ENCODE assay signal across 8 cellular contexts in genomic region chr2:85584354-85584856, GRCh38. TPM values are rescaled to one million over a fixed set of nuclear protein-coding genes. Genes with fewer than 3 reads are reported as not detected.
DNase-seq lines count a peak whose midpoint lies in the region; ATAC-seq and TF ChIP-seq lines count a peak whose summit lies in the region.

A gene with protein sequence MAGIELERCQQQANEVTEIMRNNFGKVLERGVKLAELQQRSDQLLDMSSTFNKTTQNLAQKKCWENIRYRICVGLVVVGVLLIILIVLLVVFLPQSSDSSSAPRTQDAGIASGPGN (plus strand): TSS chr2:85584431. CDS start chr2:85584491, 60 bp downstream.

- POLR2A ChIA-PET in PC-3 (lab: Charles Lee; ENCODE audit: unreplicated experiment), result interaction anchor here (0.6 kb wide), 1 partner anchor 85 kb away, joined by 3 read pairs; no protein-coding TSS in a partner anchor

- peaks cover 4% of the 10 kb centered on the region; the same call in 1 of the 2 replicates for H3K79me2 ChIP-seq in PC-3 (ENCODE audit: low read length)

- peak within 1 kb of the TSS; percentile 42 for H3K27ac ChIP-seq in PC-3 (ENCODE audit: low read length)
- H3K27ac ChIP-seq in subcutaneous abdominal adipose tissue (ENCODE audit: low read depth, low read length), result peak within 1 kb of the TSS; percentile 92

- no peaks in the 10 kb centered on the region for H3K27me3 ChIP-seq in BE2C
- H3K27me3 ChIP-seq in PC-3 (ENCODE audit: low read length), result no peaks in the 10 kb centered on the region
- H3K27me3 ChIP-seq in subcutaneous abdominal adipose tissue (ENCODE audit: control insufficient read depth in 5 of 5, insufficient read depth in 4 of 5, low read length in 5 of 5), result no peaks in the 10 kb centered on the region

- intact Hi-C loops in PC-3 (cut with micrococcal nuclease) (loop anchor here (2.0 kb wide), 1 partner anchor 18 kb away; the partner anchor contains the start of gene TMEM150A), left colon (cut with DNase I, micrococcal nuclease) (no loop called here)

- no peak within 1 kb of the TSS for H3K9ac ChIP-seq in PC-3 (ENCODE audit: low read length)
- H3K9ac ChIP-seq in subcutaneous abdominal adipose tissue (ENCODE audit: low read length in 5 of 5), result peak within 1 kb of the TSS; percentile 35 to 84 (median 79)

- H3K4me1 ChIP-seq in BE2C, result no peaks in the 10 kb centered on the region
- H3K4me1 ChIP-seq in PC-3 (ENCODE audit: insufficient read depth, low read length), result peaks cover 17% of the 10 kb centered on the region
- H3K4me1 ChIP-seq in subcutaneous abdominal adipose tissue (ENCODE audit: control insufficient read depth in 5 of 5, insufficient read depth in 5 of 5, low read length in 5 of 5), result peaks cover 14 to 75% (median 58%) of the 10 kb centered on the region in 5 donors

- H3K4me2 ChIP-seq in PC-3 (ENCODE audit: low read length), result peak within 1 kb of the TSS; percentile 43

- no peaks in the 10 kb centered on the region for H4K20me1 ChIP-seq in PC-3 (ENCODE audit: low read length)

- DNase-seq in BE2C (peak; percentile 16), PC-3 (no peak), cardiac fibroblast (ENCODE audit: low read depth in 2 of 2) (peak; percentile 22 to 33), left colon (peak; percentile 47 to 53), NCI-H1048 (lab: John Stamatoyannopoulos, UW) (no peak)
- DNase-seq in effector CD8-positive, alpha-beta T cell (lab: John Stamatoyannopoulos, UW), result no peak

- CTCF ChIA-PET in PC-3 (lab: Charles Lee), result no interaction called here

- no TSS peak for BruUV-seq in PC-3 (replicated peaks; lab: Mats Ljungman, UMichigan)

- H3K36me3 ChIP-seq in BE2C (no peaks in the 10 kb centered on the region), PC-3 (ENCODE audit: low read depth, low read length) (no peaks in the 10 kb centered on the region), subcutaneous abdominal adipose tissue (ENCODE audit: control insufficient read depth in 5 of 5, insufficient read depth in 5 of 5, low read length in 5 of 5) (peaks cover 0 to 4% (median 0%) of the 10 kb centered on the region in 5 donors)

- H3F3A ChIP-seq in PC-3 (ENCODE audit: low read length, unreplicated experiment), result no peaks in the 10 kb centered on the region

- TF ChIP-seq CTCF in BE2C (IDR thresholded peaks at IDR 0.05; ENCODE audit: low read depth, low read length) (no peak), PC-3 (conservative IDR thresholded peaks at IDR 0.05; ENCODE audit: low read depth, low read length) (no peak), cardiac fibroblast (IDR thresholded peaks at IDR 0.05; ENCODE audit: low read depth, low read length) (no peak)

- peak within 1 kb of the TSS; percentile 37 for H3K4me3 ChIP-seq in BE2C (ENCODE audit: low read depth, low read length)
- H3K4me3 ChIP-seq in PC-3 (ENCODE audit: low read length), result no peak within 1 kb of the TSS
- H3K4me3 ChIP-seq in cardiac fibroblast (replicated peaks in 1 of 2; ENCODE audit: low read depth in 2 of 2, low read length in 2 of 2), result peak within 1 kb of the TSS; percentile 57 to 60
- H3K4me3 ChIP-seq in subcutaneous abdominal adipose tissue (ENCODE audit: low read depth in 1 of 5, low read length in 5 of 5), result peak within 1 kb of the TSS; percentile 68 to 82 (median 79)

- H3K9me3 ChIP-seq in BE2C, result no peaks in the 10 kb centered on the region
- H3K9me3 ChIP-seq in PC-3 (ENCODE audit: low read length), result no peaks in the 10 kb centered on the region
- H3K9me3 ChIP-seq in subcutaneous abdominal adipose tissue (ENCODE audit: control insufficient read depth in 5 of 5, low read length in 5 of 5), result no peaks in the 10 kb centered on the region

- H3K9me2 ChIP-seq in PC-3 (replicated peaks; ENCODE audit: low read length), result no peaks in the 10 kb centered on the region

- no peak within 1 kb of the TSS for H2AFZ ChIP-seq in PC-3 (ENCODE audit: low read length)

- ATAC-seq in GM21381 (IDR thresholded peaks at IDR 0.05; ENCODE audit: unreplicated experiment) (peak; percentile 29), PC-3 (no peak), left colon (peak; percentile 48)

RNA-seq across cellular contexts. Expression of the gene that starts here (rescaled TPM):
- polyA plus RNA-seq in BE2C (2012; ENCODE audit: insufficient read depth, insufficient read length, low read depth), result 9.8 TPM
- 0.40 TPM in 1 of 2 replicates, not detected in the other for total RNA-seq in PC-3 (2014; rRNA removed)
- total RNA-seq in left colon, result 10 to 100 TPM; 20.1 to 20.4 TPM

Comparison
In these comparisons a context has a peak if more than half of its experiments do, and no peak if none do; other contexts are left out.
1. RNA of the gene that starts here (total RNA-seq): 20.1 to 20.4 TPM in left colon; 0.40 TPM in PC-3; every median in the first group is over 10 times any median in the second.
2. DNase-seq: peak in BE2C (single experiment), cardiac fibroblast (2 of 2) and left colon (2 of 2); none in PC-3 (single experiment), effector CD8-positive, alpha-beta T cell (single experiment) and NCI-H1048 (single experiment).